ENCODE assay signal across 18 cellular contexts in the genomic region with DNA sequence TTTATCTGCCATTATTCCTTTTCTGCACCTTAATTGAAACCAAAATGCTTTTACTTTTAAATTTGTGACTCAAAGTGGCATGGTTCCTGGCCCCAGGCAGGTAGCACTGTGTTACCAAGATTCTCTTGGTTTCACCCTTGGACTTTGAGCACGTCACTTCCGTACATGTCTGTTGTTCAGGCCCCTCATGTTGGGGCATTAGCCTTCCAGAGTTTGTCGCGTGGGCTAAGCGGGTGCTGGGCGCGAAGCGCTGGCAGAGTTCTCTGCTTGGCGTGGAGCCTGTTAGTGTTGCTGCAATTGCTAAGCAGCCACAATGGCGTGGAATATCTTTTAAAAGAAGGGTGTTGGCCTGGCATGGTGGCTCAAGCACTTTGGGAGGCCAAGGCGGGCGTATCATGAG.
"Had no signal": no experiment of that assay in that cellular context is flagged by ENCODE, and none has a peak within 500 bp of the region (broad histone marks: within the 10 kb centered on the region; RNA-seq: fewer than 3 reads in every experiment).

No MANE protein-coding gene starts in this region.

- H3K27me3 ChIP-seq: cardiac muscle cell, right atrium auricular region, upper lobe of right lung had no signal

- H3K4me1 ChIP-seq: right atrium auricular region, upper lobe of right lung had no signal

- ATAC-seq: SK-N-SH treated with all-trans-retinoic acid at 6 μM for 48 hours; stimulated activated memory B cell treated with anti-CD40 and anti-IgM and Interleukin-4, amounts not matched to agents 10 μg/mL and 1 μg/mL and 100 μg/mL, for 72 hours; T-cell; upper lobe of right lung had no signal

- H3K27ac ChIP-seq: cardiac muscle cell, right atrium auricular region, upper lobe of right lung had no signal

- H3K9me3 ChIP-seq: right atrium auricular region, upper lobe of right lung had no signal

- DNase-seq: activated B cell treated with CpG ODN at 0.5 μM for 24 hours; activated CD4-positive, alpha-beta memory T cell treated with anti-CD3 and anti-CD28 coated beads, Interleukin-2, amount 10 ng/mL, durations not matched to agents 7 days and 5 days; activated CD4-positive, alpha-beta T cell treated with anti-CD3 and anti-CD28 coated beads for 4 hours; activated naive CD8-positive, alpha-beta T cell treated with anti-CD3 and anti-CD28 coated beads for 36 hours; activated T-cell treated with anti-CD3 and anti-CD28 coated beads, Interleukin-2, amount 50 U/mL, for 1 hour; amniotic stem cell; mammary epithelial cell; nephron progenitor cell; occipital lobe; stimulated activated CD4-positive, alpha-beta T cell treated with anti-CD3 and anti-CD28 coated beads, Interleukin-15, amount 100 ng/mL, for 24 hours; stimulated activated CD4-positive, alpha-beta T cell treated with anti-CD3 and anti-CD28 coated beads, Interleukin-4, amount 100 ng/mL, for 1 hour; T-cell; T-helper 9 cell; upper lobe of right lung had no signal

- H3K4me3 ChIP-seq: cardiac muscle cell, right atrium auricular region, upper lobe of right lung had no signal
